8 cellular contexts compared by ENCODE assay signal in the genomic region with DNA sequence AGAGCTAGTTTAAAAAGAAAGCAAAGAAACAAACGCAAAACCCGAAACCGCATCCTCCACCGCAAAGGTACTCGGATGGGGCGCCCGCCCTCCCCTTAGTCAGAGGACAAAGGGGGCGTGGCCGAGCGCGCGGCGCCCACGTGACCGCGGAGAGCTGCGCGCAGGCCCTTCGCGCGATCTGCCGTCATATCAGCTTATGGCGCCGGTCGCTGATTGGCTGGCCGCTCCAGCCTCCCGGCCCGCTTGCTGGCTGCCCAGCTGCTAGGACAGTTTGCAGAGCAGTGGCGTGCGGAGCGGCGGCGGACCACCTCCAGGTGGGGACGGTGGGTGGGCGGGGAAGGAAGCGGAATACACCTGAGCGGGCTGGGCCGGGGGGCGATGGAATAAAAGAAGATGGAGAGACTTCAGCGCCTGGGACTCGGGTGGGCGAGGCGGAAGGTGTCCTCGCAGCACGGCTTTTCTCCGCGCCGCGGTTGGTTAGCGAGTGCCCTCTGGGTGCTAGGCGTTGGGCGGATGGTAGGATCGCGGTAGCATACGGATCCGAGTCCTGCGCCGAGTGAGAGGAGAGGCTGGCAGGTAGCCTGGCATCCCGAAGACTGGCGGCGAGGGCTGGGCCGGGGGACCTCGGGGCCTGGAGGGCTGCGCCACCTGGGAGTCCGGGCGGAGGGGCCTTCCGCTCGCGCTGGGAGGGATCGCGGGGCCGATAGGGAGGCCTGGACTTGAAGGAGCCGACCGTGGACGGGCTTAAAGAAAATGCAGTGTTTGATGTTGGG. TPM values are rescaled to one million over a fixed set of nuclear protein-coding genes. Genes with fewer than 3 reads are reported as not detected.
A peak's percentile ranks its signal among the peaks of the same experiment; 100 is the strongest.
DNase-seq lines count a peak whose midpoint lies in the region; ATAC-seq and TF ChIP-seq lines count a peak whose summit lies in the region.

A gene with protein sequence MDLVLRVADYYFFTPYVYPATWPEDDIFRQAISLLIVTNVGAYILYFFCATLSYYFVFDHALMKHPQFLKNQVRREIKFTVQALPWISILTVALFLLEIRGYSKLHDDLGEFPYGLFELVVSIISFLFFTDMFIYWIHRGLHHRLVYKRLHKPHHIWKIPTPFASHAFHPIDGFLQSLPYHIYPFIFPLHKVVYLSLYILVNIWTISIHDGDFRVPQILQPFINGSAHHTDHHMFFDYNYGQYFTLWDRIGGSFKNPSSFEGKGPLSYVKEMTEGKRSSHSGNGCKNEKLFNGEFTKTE (plus strand): TSS at position 269 of the 773 bp plus-strand sequence. CDS start 10,605 bp downstream, outside the sequence.

- TF ChIP-seq CTCF in AG04450 (IDR thresholded peaks at IDR 0.05; ENCODE audit: low read depth, low read length) (no peak), activated B cell treated with CpG ODN at 0.5 μM for 24 hours (IDR thresholded peaks at IDR 0.05) (no peak)

- H3K27ac ChIP-seq in AG04450 (ENCODE audit: low read depth, low read length): peak within 1 kb of the TSS; percentile 75
- H3K27ac ChIP-seq in caudate nucleus (ENCODE audit: low read depth, low read length): peak within 1 kb of the TSS; percentile 96

- H3K4me1 Mint-ChIP-seq in activated B cell treated with CpG ODN at 0.5 μM for 24 hours (peaks cover 50% of the 10 kb centered on the region), immature natural killer cell (peaks cover 32 to 33% of the 10 kb centered on the region in 2 donors)

- peak within 1 kb of the TSS; percentile 97 for H3K27ac Mint-ChIP-seq in activated B cell treated with CpG ODN at 0.5 μM for 24 hours
- H3K27ac Mint-ChIP-seq in immature natural killer cell: peak within 1 kb of the TSS; percentile 90 to 98 (median 97)

- POLR2A ChIA-PET in AG04450 (lab: Yijun Ruan, JAX): interaction anchor here (0.6 to 1.1 kb wide), 3 partner anchors 174 to 291 kb away, joined by 3 to 4 read pairs (median 3); no protein-coding TSS in a partner anchor
- POLR2A ChIA-PET in activated B cell treated with CpG ODN at 0.5 μM for 24 hours (lab: Charles Lee): interaction anchor here (0.6 to 2.9 kb wide), 27 partner anchors 12 to 1787 kb away, joined by 3 to 9 read pairs (median 5); a partner anchor contains a TSS

- CTCF ChIA-PET in AG04450 (lab: Charles Lee): interaction anchor here (0.5 to 1.6 kb wide), 2 partner anchors 27 to 1007 kb away, joined by 3 to 5 read pairs; no protein-coding TSS in a partner anchor
- CTCF ChIA-PET in activated B cell treated with CpG ODN at 0.5 μM for 24 hours (lab: Charles Lee): interaction anchor here (0.7 to 1.1 kb wide), 2 partner anchors 43 to 137 kb away, joined by 3 read pairs; no protein-coding TSS in a partner anchor

- H3K9me3 ChIP-seq in AG04450 (ENCODE audit: control insufficient read depth, insufficient read depth, low read length): no peaks in the 10 kb centered on the region; the same call in 1 of the 2 replicates

- H3K27me3 ChIP-seq in AG04450 (ENCODE audit: control insufficient read depth, insufficient read depth, low read length): peaks cover 13% of the 10 kb centered on the region

- H3K27me3 Mint-ChIP-seq in activated B cell treated with CpG ODN at 0.5 μM for 24 hours (no peaks in the 10 kb centered on the region), immature natural killer cell (ENCODE audit: low read depth in 3 of 3) (peaks cover 11 to 14% (median 12%) of the 10 kb centered on the region in 3 donors)

- H3K4me3 Mint-ChIP-seq in activated B cell treated with CpG ODN at 0.5 μM for 24 hours (peak within 1 kb of the TSS; percentile 94), immature natural killer cell (peak within 1 kb of the TSS; percentile 92 to 97 (median 97))

- peak; percentile 96 for ATAC-seq in GM18909 (IDR thresholded peaks at IDR 0.05; ENCODE audit: poor library complexity, unreplicated experiment)
- ATAC-seq in HG03175 (IDR thresholded peaks at IDR 0.05; ENCODE audit: unreplicated experiment): peak; percentile 97
- peak; percentile 85 for ATAC-seq in activated B cell treated with CpG ODN at 0.5 μM for 24 hours (ENCODE audit: low read depth)

- H3K36me3 Mint-ChIP-seq in activated B cell treated with CpG ODN at 0.5 μM for 24 hours (ENCODE audit: low read depth): peaks cover 36% of the 10 kb centered on the region
- no peaks in the 10 kb centered on the region for H3K36me3 Mint-ChIP-seq in immature natural killer cell

- DNase-seq in AG04450 (ENCODE audit: low read depth, low spot score) (peak; percentile 73), NCI-H226 (peak; percentile 91), activated B cell treated with CpG ODN at 0.5 μM for 24 hours (peak; percentile 94), caudate nucleus (lab: John Stamatoyannopoulos, UW) (peak; percentile 50 to 97 (median 91)), immature natural killer cell (peak; percentile 92), smooth muscle cell of the brain vasculature (ENCODE audit: low read depth, low spot score) (peak; percentile 72)

- peak within 1 kb of the TSS; percentile 91 for H3K4me3 ChIP-seq in AG04450 (ENCODE audit: low read depth, low read length)

- intact Hi-C loops in activated B cell treated with CpG ODN at 0.5 μM for 24 hours (cut with micrococcal nuclease): loop anchor here (1.0 to 5.0 kb wide), 11 partner anchors 9 to 1770 kb away; a partner anchor contains a TSS

- no peaks in the 10 kb centered on the region for H3K9me3 Mint-ChIP-seq in activated B cell treated with CpG ODN at 0.5 μM for 24 hours
- H3K9me3 Mint-ChIP-seq in immature natural killer cell: no peaks in the 10 kb centered on the region

RNA-seq across cellular contexts. Expression of the gene that starts here (rescaled TPM):
- polyA plus RNA-seq in AG04450 (2011; rRNA removed): 59.2 and 62.7 TPM in 2 replicates
- polyA minus RNA-seq in AG04450 (2011; rRNA and poly(A)+ RNA removed): 41.1 and 45.3 TPM in 2 replicates
- 35.2 and 40.4 TPM in 2 replicates for total RNA-seq in activated B cell treated with CpG ODN at 0.5 μM for 24 hours
- 1 to 10 TPM; 3.1 to 7.2 (median 6.8) TPM for polyA plus RNA-seq in immature natural killer cell

Comparison
In these comparisons a context has a peak if more than half of its experiments do, and no peak if none do; other contexts are left out.
1. Peak in every context shown above with its lines: DNase-seq, ATAC-seq, H3K4me3 ChIP-seq and H3K27ac ChIP-seq.